In genomic region chr19:45152504-45153338, GRCh38 we compare ENCODE assay signal across 8 cellular contexts. TPM values are rescaled to one million over a fixed set of nuclear protein-coding genes. Genes with fewer than 3 reads are reported as not detected.
A peak's percentile ranks its signal among the peaks of the same experiment; 100 is the strongest.
DNase-seq lines count a peak whose midpoint lies in the region; ATAC-seq and TF ChIP-seq lines count a peak whose summit lies in the region.

No MANE protein-coding gene starts in this region.

- no peak overlapping the region for H4K5ac ChIP-seq in H9 (ENCODE audit: insufficient read length, low read depth, low read length)

- DNase-seq in H9 (peak; percentile 82), fibroblast of gingiva (ENCODE audit: low read depth) (peak; percentile 21), omental fat pad (ENCODE audit: low spot score) (no peak), DMS114 treated with DMSO at 0.1 percent for 48 hours (lab: John Stamatoyannopoulos, UW; ENCODE audit: unreplicated experiment) (no peak), HAP-1 (ENCODE audit: low spot score in 2 of 2) (no peak)
- peak; percentile 72 for DNase-seq in activated CD8-positive, alpha-beta memory T cell treated with anti-CD3 and anti-CD28 coated beads, Interleukin-2, amount 50 U/mL, for 48 hours

- H2BK12ac ChIP-seq in H9 (ENCODE audit: insufficient read length, low read depth, low read length), result no peak overlapping the region

- no peaks in the 10 kb centered on the region for H3K9me3 ChIP-seq in H9 (ENCODE audit: control insufficient read depth, low read depth, low read length)
- no peaks in the 10 kb centered on the region for H3K9me3 ChIP-seq in HAP-1

- peak; percentile 23 for ATAC-seq in omental fat pad (ENCODE audit: low FRiP score)
- no peak for ATAC-seq in HG03521 (IDR thresholded peaks at IDR 0.05; ENCODE audit: unreplicated experiment)
- no peak for ATAC-seq in GM18861 (IDR thresholded peaks at IDR 0.05; ENCODE audit: unreplicated experiment)

- no peak overlapping the region for H3K4ac ChIP-seq in H9 (ENCODE audit: low read depth, low read length)

- H4K8ac ChIP-seq in H9 (replicated peaks; ENCODE audit: insufficient read length, low read depth, low read length), result no peak overlapping the region

- no peak overlapping the region for H3K14ac ChIP-seq in H9 (ENCODE audit: insufficient read depth, low read length)

- no peak overlapping the region for H3K9ac ChIP-seq in H9 (ENCODE audit: extremely low read depth, insufficient read length, low read length)

- H3K56ac ChIP-seq in H9 (ENCODE audit: insufficient read length, low read depth, low read length), result no peak overlapping the region

- no peak overlapping the region for H3K18ac ChIP-seq in H9 (ENCODE audit: insufficient read length, low read depth, low read length)

- no peak overlapping the region for H2AFZ ChIP-seq in H9 (ENCODE audit: low read length)

- H3K27ac Mint-ChIP-seq in H9, result no peak overlapping the region

- no CpG with 5 or more reads among the region's 91 CpGs for WGBS in H9 (ENCODE audit: extremely low coverage, insufficient read length, low lambda C conversion rate)

- H3K4me2 ChIP-seq in H9 (ENCODE audit: insufficient read depth, insufficient read length, low read length), result peak overlapping the region; percentile 27

- no peaks in the 10 kb centered on the region for H3K79me1 ChIP-seq in H9 (ENCODE audit: insufficient read depth, low read depth, low read length, poor library complexity, severe bottlenecking)

- no peak overlapping the region for H3T11ph ChIP-seq in H9 (ENCODE audit: low read length)

- no peak overlapping the region for H3K4me3 ChIP-seq in HAP-1

- no peaks in the 10 kb centered on the region for H3K79me2 ChIP-seq in H9 (ENCODE audit: insufficient read depth, low read length)

- H2BK15ac ChIP-seq in H9 (ENCODE audit: low read depth, low read length), result no peak overlapping the region

- H3K27me3 Mint-ChIP-seq in H9 (ENCODE audit: low read depth), result peaks cover 62% of the 10 kb centered on the region

- no peak overlapping the region; a peak in 1 of 5 replicates for H3K4me3 Mint-ChIP-seq in H9

- H3K27me3 ChIP-seq in H9 (ENCODE audit: insufficient read depth, low read length) (peaks cover 7% of the 10 kb centered on the region; the same call in 1 of the 2 replicates), HAP-1 (ENCODE audit: low read depth) (no peaks in the 10 kb centered on the region)

- H2BK120ac ChIP-seq in H9 (ENCODE audit: low read depth, low read length, poor library complexity, severe bottlenecking), result no peak overlapping the region

- no peak overlapping the region for H3K23ac ChIP-seq in H9 (ENCODE audit: insufficient read length, low read depth, low read length)

- H3K36me3 ChIP-seq in HAP-1 (replicated peaks), result no peaks in the 10 kb centered on the region; the same call in 1 of the 2 replicates

- 0 out of 7 replicates have a peak, but pooled peaks cover 0 to 2% (median 0%) of the 10 kb centered on the region in 3 experiments for H3K36me3 Mint-ChIP-seq in H9 (ENCODE audit: insufficient read depth in 1 of 3, low read depth in 3 of 3)

- H2AK5ac ChIP-seq in H9 (ENCODE audit: insufficient read length, low read length), result no peak overlapping the region

- TF ChIP-seq CTCF in H9 (conservative IDR thresholded peaks at IDR 0.05) (peak; percentile 23; the same call in 2 of the 3 replicates), omental fat pad (IDR thresholded peaks at IDR 0.05) (no peak)

- no peaks in the 10 kb centered on the region for H4K20me1 ChIP-seq in H9 (ENCODE audit: control insufficient read depth, insufficient read depth, insufficient read length)

- H2BK5ac ChIP-seq in H9 (ENCODE audit: insufficient read length, low read length), result no peak overlapping the region

- H3K4me1 Mint-ChIP-seq in H9, result peaks cover 13 to 26% of the 10 kb centered on the region in 2 experiments

- no peak overlapping the region for H3K27ac ChIP-seq in H9 (ENCODE audit: insufficient read length, low read depth, low read length)

- H4K91ac ChIP-seq in H9 (ENCODE audit: insufficient read length, low read depth, low read length), result no peak overlapping the region

- no peak overlapping the region for H2BK20ac ChIP-seq in H9 (ENCODE audit: low read depth, low read length, poor library complexity, severe bottlenecking)

- H3K9me3 Mint-ChIP-seq in H9, result no peaks in the 10 kb centered on the region; a peak in 1 of 5 replicates

- no peaks in the 10 kb centered on the region for H3K23me2 ChIP-seq in H9 (ENCODE audit: insufficient read length, low read depth, low read length, poor library complexity, severe bottlenecking)

- in situ Hi-C loops in HAP-1 (cut with MboI; ENCODE audit: low sequenced_read_pairs), result no loop called here

- H3K4me1 ChIP-seq in H9 (ENCODE audit: insufficient read depth, low read length) (no peaks in the 10 kb centered on the region), HAP-1 (peaks cover 4% of the 10 kb centered on the region; the same call in 1 of the 2 replicates)

RNA-seq across cellular contexts. Expression of gene NKPD1, which starts 8.1 kb away (rescaled TPM):
- total RNA-seq in H9 (2021), result 0.17 and 0.46 TPM in 2 replicates
- total RNA-seq in omental fat pad, result under 1 TPM in 2 of 4 donors, not detected in 2; 0.19 to 0.72 TPM

RNA-seq across cellular contexts. Expression of gene TRAPPC6A, which starts 25.3 kb away (rescaled TPM):
- 57.8 and 59.9 TPM in 2 replicates for total RNA-seq in H9 (2021)
- total RNA-seq in omental fat pad, result 10 to 100 TPM; 20.8 to 30.4 (median 23.8) TPM

RNA-seq across cellular contexts. Expression of gene BLOC1S3, which starts 25.9 kb away (rescaled TPM):
- total RNA-seq in H9 (2021) (9.2 and 12.2 TPM in 2 replicates), omental fat pad (10 to 100 TPM in 1 of 4 donors, 1 to 10 TPM in 3; 6.4 to 13.1 (median 8.2) TPM)

RNA-seq across cellular contexts. Expression of gene PPP1R37, which starts 59.7 kb away (rescaled TPM):
- 29.9 and 33.6 TPM in 2 replicates for total RNA-seq in H9 (2021)
- 10 to 100 TPM; 13.6 to 23.7 (median 19.4) TPM for total RNA-seq in omental fat pad

Comparison
In these comparisons a context has a peak if more than half of its experiments do, and no peak if none do; other contexts are left out.
1. DNase-seq: peak in H9 (single experiment), activated CD8-positive, alpha-beta memory T cell treated with anti-CD3 and anti-CD28 coated beads, Interleukin-2, amount 50 U/mL, for 48 hours (single experiment) and fibroblast of gingiva (single experiment); none in omental fat pad (single experiment), DMS114 treated with DMSO at 0.1 percent for 48 hours (single experiment) and HAP-1 (0 of 2).